2 cellular contexts compared by ENCODE assay signal in genomic region chr16:10927497-10928112, GRCh38.
A peak's percentile ranks its signal among the peaks of the same experiment; 100 is the strongest.
TF ChIP-seq lines count a peak whose summit lies in the region.

No MANE protein-coding gene starts in this region.

TF ChIP-seq in A549, 52 proteins besides CTCF, POLR2A, EP300 and RAD21:
- TF ChIP-seq SMC3 (IDR thresholded peaks at IDR 0.05) (no peak), POLR2AphosphoS2 (conservative IDR thresholded peaks at IDR 0.05; ENCODE audit: low read length) (no peak), ZC3H11A (IDR thresholded peaks at IDR 0.05) (no peak), JUN (IDR thresholded peaks at IDR 0.05) (no peak), MAFK (IDR thresholded peaks at IDR 0.05; ENCODE audit: partially characterized antibody) (peak; percentile 20), NFE2L2 (conservative IDR thresholded peaks at IDR 0.05; ENCODE audit: low read length) (peak; percentile 37; the same call in 1 of the 2 replicates), RFX5 (IDR thresholded peaks at IDR 0.05) (no peak), REST (IDR thresholded peaks at IDR 0.05) (no peak), ZNF302 (CRISPR knock-in tag; IDR thresholded peaks at IDR 0.05) (no peak), CBX8 (IDR thresholded peaks at IDR 0.05) (no peak), FOXS1 (CRISPR knock-in tag; IDR thresholded peaks at IDR 0.05) (no peak), RARB (CRISPR knock-in tag; IDR thresholded peaks at IDR 0.05) (no peak), FOSB (CRISPR knock-in tag; IDR thresholded peaks at IDR 0.05) (no peak), HDAC2 (IDR thresholded peaks at IDR 0.05) (no peak)
- TF ChIP-seq, protein P1, sequence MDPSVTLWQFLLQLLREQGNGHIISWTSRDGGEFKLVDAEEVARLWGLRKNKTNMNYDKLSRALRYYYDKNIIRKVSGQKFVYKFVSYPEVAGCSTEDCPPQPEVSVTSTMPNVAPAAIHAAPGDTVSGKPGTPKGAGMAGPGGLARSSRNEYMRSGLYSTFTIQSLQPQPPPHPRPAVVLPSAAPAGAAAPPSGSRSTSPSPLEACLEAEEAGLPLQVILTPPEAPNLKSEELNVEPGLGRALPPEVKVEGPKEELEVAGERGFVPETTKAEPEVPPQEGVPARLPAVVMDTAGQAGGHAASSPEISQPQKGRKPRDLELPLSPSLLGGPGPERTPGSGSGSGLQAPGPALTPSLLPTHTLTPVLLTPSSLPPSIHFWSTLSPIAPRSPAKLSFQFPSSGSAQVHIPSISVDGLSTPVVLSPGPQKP (IDR thresholded peaks at IDR 0.05; ENCODE audit: low read depth, low read length): no peak
TF ChIP-seq in A549: peak in this region for 2.

TF ChIP-seq in GM23338, 12 proteins besides CTCF, POLR2A, EP300 and RAD21:
- TF ChIP-seq REST (IDR thresholded peaks at IDR 0.05; ENCODE audit: unreplicated experiment): no peak
- TF ChIP-seq, protein P2, sequence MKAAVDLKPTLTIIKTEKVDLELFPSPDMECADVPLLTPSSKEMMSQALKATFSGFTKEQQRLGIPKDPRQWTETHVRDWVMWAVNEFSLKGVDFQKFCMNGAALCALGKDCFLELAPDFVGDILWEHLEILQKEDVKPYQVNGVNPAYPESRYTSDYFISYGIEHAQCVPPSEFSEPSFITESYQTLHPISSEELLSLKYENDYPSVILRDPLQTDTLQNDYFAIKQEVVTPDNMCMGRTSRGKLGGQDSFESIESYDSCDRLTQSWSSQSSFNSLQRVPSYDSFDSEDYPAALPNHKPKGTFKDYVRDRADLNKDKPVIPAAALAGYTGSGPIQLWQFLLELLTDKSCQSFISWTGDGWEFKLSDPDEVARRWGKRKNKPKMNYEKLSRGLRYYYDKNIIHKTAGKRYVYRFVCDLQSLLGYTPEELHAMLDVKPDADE (IDR thresholded peaks at IDR 0.05): no peak
- no peak for TF ChIP-seq STAT1 (IDR thresholded peaks at IDR 0.05; ENCODE audit: unreplicated experiment)
- no peak for TF ChIP-seq ZNF331 (CRISPR knock-in tag; IDR thresholded peaks at IDR 0.05; ENCODE audit: low read depth)
- TF ChIP-seq, protein P3, sequence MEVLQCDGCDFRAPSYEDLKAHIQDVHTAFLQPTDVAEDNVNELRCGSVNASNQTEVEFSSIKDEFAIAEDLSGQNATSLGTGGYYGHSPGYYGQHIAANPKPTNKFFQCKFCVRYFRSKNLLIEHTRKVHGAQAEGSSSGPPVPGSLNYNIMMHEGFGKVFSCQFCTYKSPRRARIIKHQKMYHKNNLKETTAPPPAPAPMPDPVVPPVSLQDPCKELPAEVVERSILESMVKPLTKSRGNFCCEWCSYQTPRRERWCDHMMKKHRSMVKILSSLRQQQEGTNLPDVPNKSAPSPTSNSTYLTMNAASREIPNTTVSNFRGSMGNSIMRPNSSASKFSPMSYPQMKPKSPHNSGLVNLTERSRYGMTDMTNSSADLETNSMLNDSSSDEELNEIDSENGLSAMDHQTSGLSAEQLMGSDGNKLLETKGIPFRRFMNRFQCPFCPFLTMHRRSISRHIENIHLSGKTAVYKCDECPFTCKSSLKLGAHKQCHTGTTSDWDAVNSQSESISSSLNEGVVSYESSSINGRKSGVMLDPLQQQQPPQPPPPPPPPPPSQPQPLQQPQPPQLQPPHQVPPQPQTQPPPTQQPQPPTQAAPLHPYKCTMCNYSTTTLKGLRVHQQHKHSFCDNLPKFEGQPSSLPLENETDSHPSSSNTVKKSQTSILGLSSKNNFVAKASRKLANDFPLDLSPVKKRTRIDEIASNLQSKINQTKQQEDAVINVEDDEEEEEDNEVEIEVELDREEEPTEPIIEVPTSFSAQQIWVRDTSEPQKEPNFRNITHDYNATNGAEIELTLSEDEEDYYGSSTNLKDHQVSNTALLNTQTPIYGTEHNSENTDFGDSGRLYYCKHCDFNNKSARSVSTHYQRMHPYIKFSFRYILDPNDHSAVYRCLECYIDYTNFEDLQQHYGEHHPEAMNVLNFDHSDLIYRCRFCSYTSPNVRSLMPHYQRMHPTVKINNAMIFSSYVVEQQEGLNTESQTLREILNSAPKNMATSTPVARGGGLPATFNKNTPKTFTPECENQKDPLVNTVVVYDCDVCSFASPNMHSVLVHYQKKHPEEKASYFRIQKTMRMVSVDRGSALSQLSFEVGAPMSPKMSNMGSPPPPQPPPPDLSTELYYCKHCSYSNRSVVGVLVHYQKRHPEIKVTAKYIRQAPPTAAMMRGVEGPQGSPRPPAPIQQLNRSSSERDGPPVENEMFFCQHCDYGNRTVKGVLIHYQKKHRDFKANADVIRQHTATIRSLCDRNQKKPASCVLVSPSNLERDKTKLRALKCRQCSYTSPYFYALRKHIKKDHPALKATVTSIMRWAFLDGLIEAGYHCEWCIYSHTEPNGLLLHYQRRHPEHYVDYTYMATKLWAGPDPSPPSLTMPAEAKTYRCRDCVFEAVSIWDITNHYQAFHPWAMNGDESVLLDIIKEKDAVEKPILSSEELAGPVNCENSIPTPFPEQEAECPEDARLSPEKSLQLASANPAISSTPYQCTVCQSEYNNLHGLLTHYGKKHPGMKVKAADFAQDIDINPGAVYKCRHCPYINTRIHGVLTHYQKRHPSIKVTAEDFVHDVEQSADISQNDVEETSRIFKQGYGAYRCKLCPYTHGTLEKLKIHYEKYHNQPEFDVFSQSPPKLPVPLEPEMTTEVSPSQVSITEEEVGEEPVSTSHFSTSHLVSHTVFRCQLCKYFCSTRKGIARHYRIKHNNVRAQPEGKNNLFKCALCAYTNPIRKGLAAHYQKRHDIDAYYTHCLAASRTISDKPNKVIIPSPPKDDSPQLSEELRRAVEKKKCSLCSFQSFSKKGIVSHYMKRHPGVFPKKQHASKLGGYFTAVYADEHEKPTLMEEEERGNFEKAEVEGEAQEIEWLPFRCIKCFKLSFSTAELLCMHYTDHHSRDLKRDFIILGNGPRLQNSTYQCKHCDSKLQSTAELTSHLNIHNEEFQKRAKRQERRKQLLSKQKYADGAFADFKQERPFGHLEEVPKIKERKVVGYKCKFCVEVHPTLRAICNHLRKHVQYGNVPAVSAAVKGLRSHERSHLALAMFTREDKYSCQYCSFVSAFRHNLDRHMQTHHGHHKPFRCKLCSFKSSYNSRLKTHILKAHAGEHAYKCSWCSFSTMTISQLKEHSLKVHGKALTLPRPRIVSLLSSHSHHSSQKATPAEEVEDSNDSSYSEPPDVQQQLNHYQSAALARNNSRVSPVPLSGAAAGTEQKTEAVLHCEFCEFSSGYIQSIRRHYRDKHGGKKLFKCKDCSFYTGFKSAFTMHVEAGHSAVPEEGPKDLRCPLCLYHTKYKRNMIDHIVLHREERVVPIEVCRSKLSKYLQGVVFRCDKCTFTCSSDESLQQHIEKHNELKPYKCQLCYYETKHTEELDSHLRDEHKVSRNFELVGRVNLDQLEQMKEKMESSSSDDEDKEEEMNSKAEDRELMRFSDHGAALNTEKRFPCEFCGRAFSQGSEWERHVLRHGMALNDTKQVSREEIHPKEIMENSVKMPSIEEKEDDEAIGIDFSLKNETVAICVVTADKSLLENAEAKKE (CRISPR knock-in tag; IDR thresholded peaks at IDR 0.05): no peak
- TF ChIP-seq ZNF114 (CRISPR knock-in tag; IDR thresholded peaks at IDR 0.05): no peak
- no peak for TF ChIP-seq EZH2phosphoT487 (IDR thresholded peaks at IDR 0.05; ENCODE audit: unreplicated experiment)
- TF ChIP-seq CREB1 (CRISPR knock-in tag; IDR thresholded peaks at IDR 0.05; ENCODE audit: low read depth): no peak
- no peak for TF ChIP-seq NANOG (IDR thresholded peaks at IDR 0.05; ENCODE audit: borderline replicate concordance)
- TF ChIP-seq POLR2AphosphoS5 (IDR thresholded peaks at IDR 0.05; ENCODE audit: low read depth): no peak
- TF ChIP-seq JUNB (IDR thresholded peaks at IDR 0.05; ENCODE audit: unreplicated experiment): no peak
- TF ChIP-seq EZH2 (IDR thresholded peaks at IDR 0.05; ENCODE audit: low read depth, unreplicated experiment): no peak
